In genomic region chr3:116836286-116836685, GRCh38 we compare ENCODE assay signal across 1 cellular context.
TF ChIP-seq lines count a peak whose summit lies in the region.

No MANE protein-coding gene starts in this region.

TF ChIP-seq in IMR-90, 13 proteins besides CTCF, POLR2A, EP300 and RAD21 (continued from another document):
- TF ChIP-seq SMC3 (IDR thresholded peaks at IDR 0.05; ENCODE audit: low read depth, low read length) (no peak), MXI1 (IDR thresholded peaks at IDR 0.05; ENCODE audit: borderline replicate concordance, low read depth, low read length) (no peak), RCOR1 (IDR thresholded peaks at IDR 0.05; ENCODE audit: insufficient replicate concordance, low read length) (no peak)
